In genomic region chr10:121994429-121994881, GRCh38 we compare ENCODE assay signal across 12 cellular contexts. TPM values are rescaled to one million over a fixed set of nuclear protein-coding genes. Genes with fewer than 3 reads are reported as not detected.
DNase-seq lines count a peak whose midpoint lies in the region; ATAC-seq and FAIRE-seq lines count a peak whose summit lies in the region.
"Had no signal": no experiment of that assay in that cellular context is flagged by ENCODE, and none has a peak within 500 bp of the region (broad histone marks: within the 10 kb centered on the region; RNA-seq: fewer than 3 reads in every experiment).

No MANE protein-coding gene starts in this region.

- H3K36me3 ChIP-seq in small intestine (ENCODE audit: control insufficient read depth in 2 of 2, insufficient read depth in 2 of 2, low read length in 2 of 2), result no peaks in the 10 kb centered on the region
- no peaks in the 10 kb centered on the region for H3K36me3 ChIP-seq in CD4-positive, alpha-beta memory T cell (ENCODE audit: insufficient read depth, low read length)

- no peaks in the 10 kb centered on the region for H3K4me1 ChIP-seq in small intestine (ENCODE audit: control insufficient read depth in 2 of 2, insufficient read depth in 1 of 2, low read depth in 1 of 2, low read length in 1 of 2)
- H3K4me1 ChIP-seq in CD4-positive, alpha-beta memory T cell (ENCODE audit: insufficient read depth, low read length), result no peaks in the 10 kb centered on the region

- CTCF ChIA-PET in CD4-positive, alpha-beta memory T cell (lab: Charles Lee; ENCODE audit: partially characterized antibody), result no interaction called here

- H3K4me1 Mint-ChIP-seq in CD4-positive, alpha-beta memory T cell, result peaks cover 0 to 6% (median 2%) of the 10 kb centered on the region in 4 donors
- peaks cover 0 to 3% (median 0%) of the 10 kb centered on the region in 4 donors for H3K4me1 Mint-ChIP-seq in naive thymus-derived CD8-positive, alpha-beta T cell

- ATAC-seq in left colon, result peak; percentile 78
- no peak for ATAC-seq in HG03565 (IDR thresholded peaks at IDR 0.05; ENCODE audit: unreplicated experiment)
- ATAC-seq in naive thymus-derived CD8-positive, alpha-beta T cell, result no peak

- 10 to 25% (median 23%) methylated on average over 9 of the region's 9 CpGs for WGBS in small intestine, 3 donors

- H3K27me3 ChIP-seq in small intestine (ENCODE audit: control insufficient read depth in 2 of 2, insufficient read depth in 2 of 2, low read length in 2 of 2), result no peaks in the 10 kb centered on the region
- H3K27me3 ChIP-seq in CD4-positive, alpha-beta memory T cell (ENCODE audit: insufficient read depth, low read length), result no peaks in the 10 kb centered on the region

- peaks cover 13 to 24% of the 10 kb centered on the region in 2 donors for H3K27me3 Mint-ChIP-seq in CD4-positive, alpha-beta memory T cell
- H3K27me3 Mint-ChIP-seq in naive thymus-derived CD8-positive, alpha-beta T cell, result peaks cover 14 to 74% (median 25%) of the 10 kb centered on the region in 5 donors

- peak overlapping the region in 1 of 2 donors; percentile 70 for H3K27ac ChIP-seq in small intestine (ENCODE audit: low read depth in 1 of 2, low read length in 1 of 2)
- no peak overlapping the region for H3K27ac ChIP-seq in CD4-positive, alpha-beta memory T cell (ENCODE audit: low read depth, low read length)

- intact Hi-C loops in left colon (cut with DNase I, micrococcal nuclease), result loop anchor here in 1 of 2 donors (5.0 kb wide), 1 partner anchor 118 kb away; no protein-coding TSS in a partner anchor
- intact Hi-C loops in CD4-positive, alpha-beta memory T cell (cut with micrococcal nuclease), result no loop called here

- H3K4me3 Mint-ChIP-seq in CD4-positive, alpha-beta memory T cell, result no peak overlapping the region
- no peak overlapping the region for H3K4me3 Mint-ChIP-seq in naive thymus-derived CD8-positive, alpha-beta T cell
- H3K4me3 Mint-ChIP-seq: dendritic cell treated with granulocyte-macrophage colony-stimulating factor and Interleukin-4, amounts not matched to agents 40 ng/mL and 50 ng/mL, for 4 days had no signal

- H3K27ac Mint-ChIP-seq in CD4-positive, alpha-beta memory T cell, result no peak overlapping the region
- no peak overlapping the region for H3K27ac Mint-ChIP-seq in naive thymus-derived CD8-positive, alpha-beta T cell
- H3K27ac Mint-ChIP-seq: dendritic cell treated with granulocyte-macrophage colony-stimulating factor and Interleukin-4, amounts not matched to agents 40 ng/mL and 50 ng/mL, for 4 days had no signal

- H3K9me3 Mint-ChIP-seq in CD4-positive, alpha-beta memory T cell, result peaks cover 0 to 4% (median under 1%) of the 10 kb centered on the region in 8 donors
- peaks cover 0 to 2% (median 0%) of the 10 kb centered on the region in 9 donors for H3K9me3 Mint-ChIP-seq in naive thymus-derived CD8-positive, alpha-beta T cell

- H3K9me3 ChIP-seq in small intestine (ENCODE audit: control insufficient read depth, low read depth), result no peaks in the 10 kb centered on the region
- no peaks in the 10 kb centered on the region for H3K9me3 ChIP-seq in CD4-positive, alpha-beta memory T cell (ENCODE audit: control insufficient read depth in 1 of 2, low read length in 2 of 2)

- no peak for FAIRE-seq in small intestine (lab: Jason Lieb, UNC)
- FAIRE-seq: GM19239, islet of Langerhans had no signal

- DNase-seq in HT-29 (ENCODE audit: low spot score) (peak; percentile 81), cerebellum (ENCODE audit: low spot score) (peak; percentile 42), left colon (peak; percentile 65 to 79), small intestine (peak; percentile 77), NCI-H187 treated with DMSO at 0.1 percent for 48 hours (lab: John Stamatoyannopoulos, UW) (no peak)
- DNase-seq in CD4-positive, alpha-beta memory T cell, result no peak
- no peak for DNase-seq in naive thymus-derived CD8-positive, alpha-beta T cell
- DNase-seq: activated CD8-positive, alpha-beta memory T cell treated with anti-CD3 and anti-CD28 coated beads, Interleukin-2, amount 50 U/mL, for 4 hours had no signal

- H3K36me3 Mint-ChIP-seq in CD4-positive, alpha-beta memory T cell, result no peaks in the 10 kb centered on the region
- peaks cover 0 to 5% (median under 1%) of the 10 kb centered on the region in 3 donors for H3K36me3 Mint-ChIP-seq in naive thymus-derived CD8-positive, alpha-beta T cell

- POLR2A ChIA-PET in CD4-positive, alpha-beta memory T cell (lab: Charles Lee; ENCODE audit: partially characterized antibody), result no interaction called here
- POLR2A ChIA-PET in naive thymus-derived CD8-positive, alpha-beta T cell (lab: Charles Lee), result no interaction called here

- H3K4me3 ChIP-seq in small intestine (ENCODE audit: low read depth in 1 of 2, low read length in 2 of 2), result no peak overlapping the region
- no peak overlapping the region for H3K4me3 ChIP-seq in CD4-positive, alpha-beta memory T cell (ENCODE audit: low read length in 2 of 2)

RNA-seq across cellular contexts. Expression of gene TACC2, which starts 5.5 kb away (rescaled TPM):
- 13.4 and 25.0 TPM in 2 replicates for total RNA-seq in HT-29 (2014; rRNA removed; shearing (Covaris generic))
- 27.0 TPM for total RNA-seq in cerebellum
- 100 to 1,000 TPM; 107 to 113 TPM for total RNA-seq in left colon
- polyA plus RNA-seq in small intestine, result 10 to 100 TPM; 28.6 to 99.5 (median 55.4) TPM
- not detected for total RNA-seq in CD4-positive, alpha-beta memory T cell
- not detected for polyA plus RNA-seq in CD4-positive, alpha-beta memory T cell
- total RNA-seq in naive thymus-derived CD8-positive, alpha-beta T cell, result not detected
- polyA plus RNA-seq in naive thymus-derived CD8-positive, alpha-beta T cell, result not detected

RNA-seq across cellular contexts. Expression of gene NSMCE4A, which starts 19.4 kb away (rescaled TPM):
- total RNA-seq in HT-29 (2014; rRNA removed; shearing (Covaris generic)), result 73.2 and 88.1 TPM in 2 replicates
- total RNA-seq in cerebellum (41.6 TPM), left colon (10 to 100 TPM; 51.6 to 61.7 TPM)
- 10 to 100 TPM; 55.8 to 79.2 (median 56.2) TPM for polyA plus RNA-seq in small intestine
- 10 to 100 TPM; 71.2 to 74.8 TPM for total RNA-seq in CD4-positive, alpha-beta memory T cell
- polyA plus RNA-seq in CD4-positive, alpha-beta memory T cell, result 10 to 100 TPM; 57.0 to 69.9 TPM
- total RNA-seq in naive thymus-derived CD8-positive, alpha-beta T cell, result 10 to 100 TPM; 89.4 to 94.0 TPM
- polyA plus RNA-seq in naive thymus-derived CD8-positive, alpha-beta T cell, result 10 to 100 TPM; 43.5 to 49.8 (median 46.7) TPM

Comparison
In these comparisons a context has a peak if more than half of its experiments do, and no peak if none do; other contexts are left out.
1. DNase-seq: peak in HT-29 (single experiment), cerebellum (single experiment), left colon (2 of 2) and small intestine (single experiment); none in CD4-positive, alpha-beta memory T cell (0 of 5), naive thymus-derived CD8-positive, alpha-beta T cell (0 of 10) and NCI-H187 treated with DMSO at 0.1 percent for 48 hours (single experiment).